23 cellular contexts compared by ENCODE assay signal in genomic region chr6:92541457-92542060, GRCh38.
DNase-seq lines count a peak whose midpoint lies in the region; ATAC-seq, FAIRE-seq and TF ChIP-seq lines count a peak whose summit lies in the region.
"Had no signal": no experiment of that assay in that cellular context is flagged by ENCODE, and none has a peak within 500 bp of the region (broad histone marks: within the 10 kb centered on the region; RNA-seq: fewer than 3 reads in every experiment).

No MANE protein-coding gene starts in this region.

- DNase-seq in LHCN-M2 (ENCODE audit: low read depth) (peak; percentile 37), astrocyte (ENCODE audit: low read depth) (peak; percentile 21), fibroblast of villous mesenchyme (ENCODE audit: low read depth) (peak; percentile 6), myocyte (ENCODE audit: low read depth) (peak; percentile 67), NCI-H748 treated with DMSO at 0.1 percent for 48 hours (lab: John Stamatoyannopoulos, UW) (no peak), HEK293T (ENCODE audit: extremely low spot score) (no peak)
- DNase-seq: C1 segment of cervical spinal cord; CD8-positive, alpha-beta memory T cell; DMS79; GOT3; HFFc6; NCI-H1436; NCI-H1930; NCI-H446 treated with DMSO at 0.1 percent for 48 hours; NCI-H69; PC-3; RPMI8226; SJCRH30 had no signal

- H3K4me3 Mint-ChIP-seq in astrocyte (ENCODE audit: unreplicated experiment), result no peak overlapping the region
- H3K4me3 Mint-ChIP-seq: CD8-positive, alpha-beta memory T cell; HFFc6 had no signal

- no peaks in the 10 kb centered on the region for H3K27me3 Mint-ChIP-seq in astrocyte (ENCODE audit: low read depth, unreplicated experiment)
- H3K27me3 Mint-ChIP-seq: CD8-positive, alpha-beta memory T cell had no signal

- no peak overlapping the region for H3K9ac ChIP-seq in astrocyte (ENCODE audit: low read length)
- H3K9ac ChIP-seq: KMS-11 had no signal

- peaks cover 31% of the 10 kb centered on the region for H3K4me1 Mint-ChIP-seq in astrocyte (ENCODE audit: low read depth, unreplicated experiment)
- H3K4me1 Mint-ChIP-seq: CD8-positive, alpha-beta memory T cell had no signal

- H3K27me3 ChIP-seq in astrocyte (ENCODE audit: insufficient read depth, low read length), result no peaks in the 10 kb centered on the region
- H3K27me3 ChIP-seq: SJCRH30 had no signal

- H3K27ac Mint-ChIP-seq in astrocyte (ENCODE audit: unreplicated experiment), result peak overlapping the region; percentile 67
- H3K27ac Mint-ChIP-seq: CD8-positive, alpha-beta memory T cell; HFFc6 had no signal

- H3K9me3 Mint-ChIP-seq in astrocyte (ENCODE audit: unreplicated experiment), result peaks cover 2% of the 10 kb centered on the region

- no peaks in the 10 kb centered on the region for H3K79me2 ChIP-seq in astrocyte (ENCODE audit: insufficient read depth, low read length)

- FAIRE-seq in astrocyte (lab: Jason Lieb, UNC), result no peak
- FAIRE-seq: GM12892, GM18507 had no signal

- ATAC-seq in HG03280 (IDR thresholded peaks at IDR 0.05; ENCODE audit: unreplicated experiment) (no peak), GM21723 (IDR thresholded peaks at IDR 0.05; ENCODE audit: unreplicated experiment) (no peak)
- ATAC-seq: PC-3 had no signal

- no peak overlapping the region for H3K4me3 ChIP-seq in astrocyte (ENCODE audit: insufficient read depth, low read depth, low read length)
- no peak overlapping the region for H3K4me3 ChIP-seq in fibroblast of villous mesenchyme (ENCODE audit: low read depth, low read length)
- H3K4me3 ChIP-seq: SJCRH30 had no signal

- H2AFZ ChIP-seq in astrocyte (ENCODE audit: low read depth, low read length), result no peak overlapping the region

- H3K4me2 ChIP-seq in astrocyte (ENCODE audit: low read length), result peak overlapping the region; percentile 25
- H3K4me2 ChIP-seq: KMS-11 had no signal

- CTCF ChIA-PET in HEK293T (lab: Yijun Ruan, JAX), result interaction anchor here (0.6 kb wide), 1 partner anchor 310 kb away, joined by 3 read pairs; no protein-coding TSS in a partner anchor

- TF ChIP-seq CTCF in astrocyte (IDR thresholded peaks at IDR 0.05; ENCODE audit: insufficient read depth, low read depth, low read length), result no peak
- no peak for TF ChIP-seq CTCF in fibroblast of villous mesenchyme (IDR thresholded peaks at IDR 0.05; ENCODE audit: insufficient read depth, low read depth, low read length)

- no peaks in the 10 kb centered on the region for H3K36me3 ChIP-seq in astrocyte (ENCODE audit: insufficient read depth, low read length)
- H3K36me3 ChIP-seq: SJCRH30 had no signal

- POLR2A ChIA-PET in HEK293T (lab: Yijun Ruan, JAX), result no interaction called here

- H3K36me3 Mint-ChIP-seq in astrocyte (ENCODE audit: low read depth, unreplicated experiment), result no peaks in the 10 kb centered on the region
- H3K36me3 Mint-ChIP-seq: CD8-positive, alpha-beta memory T cell had no signal

- H4K20me1 ChIP-seq in astrocyte (ENCODE audit: insufficient read depth, low read length), result no peaks in the 10 kb centered on the region

- H3K27ac ChIP-seq in astrocyte (ENCODE audit: low read depth, low read length), result no peak overlapping the region
- H3K27ac ChIP-seq: KMS-11, SJCRH30 had no signal

- H3K9me3 ChIP-seq in astrocyte (ENCODE audit: insufficient read depth, low read depth, low read length), result no peaks in the 10 kb centered on the region

- no peaks in the 10 kb centered on the region for H3K4me1 ChIP-seq in astrocyte (ENCODE audit: insufficient read depth, low read length)
- H3K4me1 ChIP-seq: SJCRH30 had no signal

TF ChIP-seq in HEK293T, 16 proteins besides CTCF, POLR2A, EP300 and RAD21:
- TF ChIP-seq L3MBTL2 (conservative IDR thresholded peaks at IDR 0.05) (no peak), BHLHE40 (IDR thresholded peaks at IDR 0.05; ENCODE audit: borderline replicate concordance) (no peak), SUZ12 (IDR thresholded peaks at IDR 0.05) (no peak), NFRKB (IDR thresholded peaks at IDR 0.05) (no peak)

Comparison
In these comparisons a context has a peak if more than half of its experiments do, and no peak if none do; other contexts are left out.
1. DNase-seq: peak in LHCN-M2 (single experiment), astrocyte (single experiment), fibroblast of villous mesenchyme (single experiment) and myocyte (single experiment); none in NCI-H748 treated with DMSO at 0.1 percent for 48 hours (single experiment) and HEK293T (single experiment).